14 cellular contexts compared by ENCODE assay signal in the genomic region with DNA sequence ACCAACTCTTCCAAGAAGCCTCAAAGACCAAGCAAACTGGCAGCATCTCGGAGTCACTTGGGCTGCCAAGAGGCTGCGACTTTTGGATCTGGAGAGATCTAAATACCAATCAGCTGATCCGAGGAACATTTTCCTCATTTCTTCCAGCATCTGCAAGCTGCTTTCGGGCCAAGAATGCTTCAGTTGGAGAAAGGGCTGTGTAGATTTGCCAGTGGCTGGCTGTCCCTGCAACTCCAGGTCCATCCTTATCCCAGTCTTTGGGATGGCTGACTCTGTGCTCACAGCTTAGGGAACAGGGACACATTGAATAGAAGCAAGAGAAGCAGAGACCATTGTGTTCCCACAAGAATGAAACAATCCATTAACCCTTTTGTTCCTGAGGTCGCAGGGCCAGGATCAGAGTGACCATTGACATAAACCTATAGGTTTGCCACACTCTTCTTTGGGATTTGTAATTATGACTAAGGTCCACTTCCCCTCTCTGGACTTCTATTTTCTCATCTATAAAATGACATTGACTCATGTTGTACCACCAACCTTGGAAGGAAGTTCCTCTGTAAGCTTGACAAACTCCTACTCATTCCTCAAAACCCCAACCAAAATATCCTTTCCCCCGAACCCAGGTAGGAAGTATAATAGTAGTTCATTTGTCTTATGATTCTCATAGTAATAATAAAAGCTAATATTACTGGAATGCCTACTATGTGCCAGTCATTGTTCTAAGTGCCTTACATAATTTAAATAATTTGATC.
DNase-seq lines count a peak whose midpoint lies in the region; ATAC-seq and TF ChIP-seq lines count a peak whose summit lies in the region.
"Had no signal": no experiment of that assay in that cellular context is flagged by ENCODE, and none has a peak within 500 bp of the region (broad histone marks: within the 10 kb centered on the region; RNA-seq: fewer than 3 reads in every experiment).

No MANE protein-coding gene starts in this region.

- H3K27ac Mint-ChIP-seq in MCF 10A (ENCODE audit: low read depth, unreplicated experiment): peak overlapping the region; percentile 54
- H3K27ac Mint-ChIP-seq: activated CD8-positive, alpha-beta T cell treated with anti-CD3 and anti-CD28 coated beads, Interleukin-2, amount 10 ng/mL, durations not matched to agents 7 days and 5 days; activated naive CD8-positive, alpha-beta T cell; stimulated activated naive CD8-positive, alpha-beta T cell treated with anti-CD3 and anti-CD28 coated beads, Interleukin-15, Interleukin-2, amounts not matched to agents 100 ng/mL and 50 ng/mL, for 24 hours; T-helper 1 cell treated with Interleukin-12 subunit alpha and Interleukin-12 subunit beta and Interleukin-4 antibody, amounts not matched to agents 30 μg/mL and 1 μg/mL, for 36 hours had no signal

- no peaks in the 10 kb centered on the region for H3K9me3 Mint-ChIP-seq in MCF 10A (ENCODE audit: unreplicated experiment)
- H3K9me3 Mint-ChIP-seq: stimulated activated naive CD8-positive, alpha-beta T cell treated with anti-CD3 and anti-CD28 coated beads, Interleukin-15, Interleukin-2, amounts not matched to agents 100 ng/mL and 50 ng/mL, for 24 hours; T-helper 1 cell treated with Interleukin-12 subunit alpha and Interleukin-12 subunit beta and Interleukin-4 antibody, amounts not matched to agents 30 μg/mL and 1 μg/mL, for 36 hours had no signal

- peak; percentile 68 for DNase-seq in GM04504 (ENCODE audit: low read depth)
- DNase-seq in MCF 10A (ENCODE audit: unreplicated experiment): no peak
- DNase-seq in left ventricle myocardium inferior: peak; percentile 36
- DNase-seq in substantia nigra (lab: John Stamatoyannopoulos, UW): peak in 27 of 49 donors; percentile 5 to 64 (median 23)
- no peak for DNase-seq in NCI-H1092 (lab: John Stamatoyannopoulos, UW)
- DNase-seq in WERI-Rb-1: no peak
- no peak for DNase-seq in NCI-H187 (lab: John Stamatoyannopoulos, UW)
- DNase-seq: activated CD8-positive, alpha-beta T cell treated with anti-CD3 and anti-CD28 coated beads, Interleukin-2, amount 10 ng/mL, durations not matched to agents 7 days and 5 days; effector CD8-positive, alpha-beta T cell; NCI-H1436 had no signal

- H3K4me3 ChIP-seq in left ventricle myocardium inferior (no peak overlapping the region), WERI-Rb-1 (ENCODE audit: low read depth, low read length) (no peak overlapping the region)

- H3K27me3 Mint-ChIP-seq in MCF 10A (ENCODE audit: insufficient read depth, unreplicated experiment): no peaks in the 10 kb centered on the region
- H3K27me3 Mint-ChIP-seq: activated naive CD8-positive, alpha-beta T cell had no signal

- no peak for ATAC-seq in HG02870 (IDR thresholded peaks at IDR 0.05; ENCODE audit: unreplicated experiment)
- ATAC-seq: activated CD8-positive, alpha-beta T cell treated with anti-CD3 and anti-CD28 coated beads, Interleukin-2, amount 10 ng/mL, durations not matched to agents 7 days and 5 days had no signal

- no peaks in the 10 kb centered on the region for H3K36me3 ChIP-seq in left ventricle myocardium inferior
- no peaks in the 10 kb centered on the region for H3K36me3 ChIP-seq in WERI-Rb-1

- no peak for TF ChIP-seq CTCF in MCF 10A (IDR thresholded peaks at IDR 0.05; ENCODE audit: unreplicated experiment)
- no peak for TF ChIP-seq CTCF in left ventricle myocardium inferior (IDR thresholded peaks at IDR 0.05; ENCODE audit: borderline replicate concordance)
- no peak for TF ChIP-seq CTCF in WERI-Rb-1 (IDR thresholded peaks at IDR 0.05; ENCODE audit: low read depth, low read length)

- H3K4me1 ChIP-seq in left ventricle myocardium inferior: no peaks in the 10 kb centered on the region

- H3K27me3 ChIP-seq in left ventricle myocardium inferior (ENCODE audit: low read depth): peaks cover 98% of the 10 kb centered on the region
- no peaks in the 10 kb centered on the region for H3K27me3 ChIP-seq in WERI-Rb-1 (ENCODE audit: insufficient read depth, low read depth, severe bottlenecking)

- H3K27ac ChIP-seq in left ventricle myocardium inferior (replicated peaks): no peak overlapping the region
- H3K27ac ChIP-seq in substantia nigra (ENCODE audit: low read depth, low read length, poor library complexity, severe bottlenecking): no peak overlapping the region
- no peak overlapping the region for H3K27ac ChIP-seq in WERI-Rb-1

- H3K36me3 Mint-ChIP-seq in MCF 10A (ENCODE audit: insufficient read depth, unreplicated experiment): peaks cover 8% of the 10 kb centered on the region
- H3K36me3 Mint-ChIP-seq: activated naive CD8-positive, alpha-beta T cell had no signal

- H3K4me1 Mint-ChIP-seq in MCF 10A (ENCODE audit: insufficient read depth, unreplicated experiment): peaks cover 43% of the 10 kb centered on the region

- intact Hi-C loops in MCF 10A (cut with micrococcal nuclease): no loop called here
- intact Hi-C loops in left ventricle myocardium inferior (cut with micrococcal nuclease): no loop called here

- H3K9me3 ChIP-seq in left ventricle myocardium inferior (replicated peaks) (no peaks in the 10 kb centered on the region), WERI-Rb-1 (ENCODE audit: severe bottlenecking) (no peaks in the 10 kb centered on the region)

- CTCF ChIA-PET in MCF 10A (lab: Yijun Ruan, JAX): interaction anchor here (1.5 kb wide), 1 partner anchor 11 kb away, joined by 4 read pairs; no protein-coding TSS in a partner anchor

- POLR2A ChIA-PET in MCF 10A (lab: Yijun Ruan, JAX): interaction anchor here (0.5 to 3.4 kb wide), 5 partner anchors 12 to 152 kb away, joined by 3 to 15 read pairs (median 3); no protein-coding TSS in a partner anchor

- no peak overlapping the region for H3K4me3 Mint-ChIP-seq in MCF 10A (ENCODE audit: unreplicated experiment)
- H3K4me3 Mint-ChIP-seq: activated CD8-positive, alpha-beta T cell treated with anti-CD3 and anti-CD28 coated beads, Interleukin-2, amount 10 ng/mL, durations not matched to agents 7 days and 5 days; activated naive CD8-positive, alpha-beta T cell; stimulated activated naive CD8-positive, alpha-beta T cell treated with anti-CD3 and anti-CD28 coated beads, Interleukin-15, Interleukin-2, amounts not matched to agents 100 ng/mL and 50 ng/mL, for 24 hours; T-helper 1 cell treated with Interleukin-12 subunit alpha and Interleukin-12 subunit beta and Interleukin-4 antibody, amounts not matched to agents 30 μg/mL and 1 μg/mL, for 36 hours had no signal

- no TSS peak for BruUV-seq in MCF 10A (replicated peaks; lab: Mats Ljungman, UMichigan)

Comparison
In these comparisons a context has a peak if more than half of its experiments do, and no peak if none do; other contexts are left out.
1. DNase-seq: peak in GM04504 (single experiment), left ventricle myocardium inferior (single experiment) and substantia nigra (27 of 49); none in MCF 10A (single experiment), NCI-H1092 (single experiment), WERI-Rb-1 (single experiment) and NCI-H187 (0 of 2).